Comparison of ENCODE assay signal across 22 cellular contexts in genomic region chr2:113672297-113672696, GRCh38.
"Had no signal": no experiment of that assay in that cellular context is flagged by ENCODE, and none has a peak within 500 bp of the region (broad histone marks: within the 10 kb centered on the region; RNA-seq: fewer than 3 reads in every experiment).

No MANE protein-coding gene starts in this region.

- H3K27me3 ChIP-seq: breast epithelium, esophagus muscularis mucosa, vagina had no signal

- H3K27me3 Mint-ChIP-seq: activated naive CD8-positive, alpha-beta T cell treated with anti-CD3 and anti-CD28 coated beads for 36 hours; central memory CD8-positive, alpha-beta T cell; stimulated activated naive B cell treated with anti-CD40 and anti-IgM and Interleukin-4, amounts not matched to agents 10 μg/mL and 1 μg/mL and 100 μg/mL, for 72 hours had no signal

- H3K4me1 ChIP-seq: breast epithelium, lower lobe of right lung, vagina had no signal

- H3K4me1 Mint-ChIP-seq: central memory CD8-positive, alpha-beta T cell; naive thymus-derived CD4-positive, alpha-beta T cell; neural crest cell had no signal

- ATAC-seq: lower lobe of right lung; naive thymus-derived CD4-positive, alpha-beta T cell; sciatic nerve; stimulated activated naive B cell treated with anti-CD40 and anti-IgM and Interleukin-4, amounts not matched to agents 10 μg/mL and 1 μg/mL and 100 μg/mL, for 72 hours had no signal

- H3K27ac Mint-ChIP-seq: activated naive CD8-positive, alpha-beta T cell treated with anti-CD3 and anti-CD28 coated beads for 36 hours had no signal

- H3K36me3 ChIP-seq: breast epithelium, esophagus muscularis mucosa, lower lobe of right lung, vagina had no signal

- H3K4me3 Mint-ChIP-seq: activated naive CD8-positive, alpha-beta T cell treated with anti-CD3 and anti-CD28 coated beads for 36 hours; central memory CD8-positive, alpha-beta T cell; naive thymus-derived CD4-positive, alpha-beta T cell; neural crest cell; stimulated activated naive B cell treated with anti-CD40 and anti-IgM and Interleukin-4, amounts not matched to agents 10 μg/mL and 1 μg/mL and 100 μg/mL, for 72 hours had no signal

- H3K9me3 Mint-ChIP-seq: central memory CD8-positive, alpha-beta T cell; neural crest cell; stimulated activated naive B cell treated with anti-CD40 and anti-IgM and Interleukin-4, amounts not matched to agents 10 μg/mL and 1 μg/mL and 100 μg/mL, for 72 hours had no signal

- H3K36me3 Mint-ChIP-seq: activated naive CD8-positive, alpha-beta T cell treated with anti-CD3 and anti-CD28 coated beads for 36 hours; naive thymus-derived CD4-positive, alpha-beta T cell; stimulated activated naive B cell treated with anti-CD40 and anti-IgM and Interleukin-4, amounts not matched to agents 10 μg/mL and 1 μg/mL and 100 μg/mL, for 72 hours had no signal

- H3K27ac ChIP-seq: breast epithelium, esophagus muscularis mucosa, lower lobe of right lung, vagina had no signal

- DNase-seq: activated CD4-positive, alpha-beta T cell treated with anti-CD3 and anti-CD28 coated beads for 4 hours; activated CD4-positive, alpha-beta T cell treated with anti-CD3 and anti-CD28 coated beads, Interleukin-2, amount 50 U/mL, for 48 hours; activated CD4-positive, CD25-positive, alpha-beta regulatory T cell; activated CD8-positive, alpha-beta memory T cell treated with anti-CD3 and anti-CD28 coated beads, Interleukin-2, amount 50 U/mL, for 48 hours; activated naive CD4-positive, alpha-beta T cell treated with Interleukin-2 at 50 U/mL for 16 hours; activated naive CD8-positive, alpha-beta T cell treated with anti-CD3 and anti-CD28 coated beads for 36 hours; activated T-cell treated with anti-CD3 and anti-CD28 coated beads, Interleukin-2, amount 50 U/mL, for 48 hours; hypothalamus; kidney; lower lobe of right lung; naive thymus-derived CD4-positive, alpha-beta T cell; stimulated activated CD4-positive, alpha-beta T cell treated with anti-CD3 and anti-CD28 coated beads, Interleukin-15, amount 100 ng/mL, for 24 hours; stimulated activated naive B cell treated with anti-CD40 and anti-IgM and Interleukin-4, amounts not matched to agents 10 μg/mL and 1 μg/mL and 100 μg/mL, for 72 hours; T-helper 9 cell; trophoblast cell had no signal

- H3K9me3 ChIP-seq: breast epithelium, esophagus muscularis mucosa, lower lobe of right lung, vagina had no signal

- H3K4me3 ChIP-seq: breast epithelium, esophagus muscularis mucosa, lower lobe of right lung, smooth muscle cell, vagina had no signal
